8 cellular contexts compared by ENCODE assay signal in genomic region chr22:46737976-46738641, GRCh38. TPM values are rescaled to one million over a fixed set of nuclear protein-coding genes. Genes with fewer than 3 reads are reported as not detected.
A peak's percentile ranks its signal among the peaks of the same experiment; 100 is the strongest.
DNase-seq lines count a peak whose midpoint lies in the region; ATAC-seq and TF ChIP-seq lines count a peak whose summit lies in the region.

Gene CERK (minus strand): TSS chr22:46738252. CDS start chr22:46738148, 104 bp downstream.

- H3K4me3 ChIP-seq in dorsolateral prefrontal cortex = peak within 1 kb of the TSS; percentile 57 to 94 (median 83)
- peak within 1 kb of the TSS; percentile 80 to 92 for H3K4me3 ChIP-seq in left lung

- intact Hi-C loops in dorsolateral prefrontal cortex (cut with DNase I) = loop anchor here (5.0 to 10.0 kb wide), 2 partner anchors 161 to 173 kb away; no protein-coding TSS in a partner anchor
- intact Hi-C loops in left lung (cut with DNase I) = no loop called here

- peaks cover 41 to 58% of the 10 kb centered on the region in 2 donors for H3K4me1 ChIP-seq in left lung

- DNase-seq in COR-L47 (lab: John Stamatoyannopoulos, UW) (peak; percentile 50), NCI-H2171 treated with DMSO at 0.1 percent for 48 hours (lab: John Stamatoyannopoulos, UW) (peak; percentile 64), dorsolateral prefrontal cortex (peak in 7 of 10 donors; percentile 54 to 80 (median 61)), left lung (peak; percentile 86 to 96)
- DNase-seq in activated CD4-positive, alpha-beta T cell treated with anti-CD3 and anti-CD28 coated beads, Interleukin-2, amount 50 U/mL, for 4 hours = peak; percentile 67 to 68
- peak; percentile 52 for DNase-seq in stimulated activated CD4-positive, alpha-beta T cell treated with anti-CD3 and anti-CD28 coated beads, Interleukin-2, amount 100 ng/mL, for 4 hours (ENCODE audit: low read depth)

- TF ChIP-seq CTCF in dorsolateral prefrontal cortex (IDR thresholded peaks at IDR 0.05 in 54 of 56, conservative IDR thresholded peaks at IDR 0.05 in 2 of 56; ENCODE audit: low read depth in 1 of 56, partially characterized antibody in 56 of 56) = peak in 2 of 56 donors; percentile 4 to 9
- no peak for TF ChIP-seq CTCF in left lung (IDR thresholded peaks at IDR 0.05)

- peak within 1 kb of the TSS in 57 of 59 donors; percentile 42 to 93 (median 86) for H3K27ac ChIP-seq in dorsolateral prefrontal cortex
- peak within 1 kb of the TSS; percentile 81 to 83 for H3K27ac ChIP-seq in left lung

- H3K9me3 ChIP-seq in left lung = no peaks in the 10 kb centered on the region

- ATAC-seq in GM21619 (IDR thresholded peaks at IDR 0.05; ENCODE audit: unreplicated experiment) = peak; percentile 36
- ATAC-seq in left lung = peak; percentile 78
- no peak for ATAC-seq in HG02981 (IDR thresholded peaks at IDR 0.05; ENCODE audit: unreplicated experiment)

- H3K27me3 ChIP-seq in dorsolateral prefrontal cortex (no peaks in the 10 kb centered on the region), left lung (no peaks in the 10 kb centered on the region)

- no peaks in the 10 kb centered on the region for H3K36me3 ChIP-seq in left lung

RNA-seq across cellular contexts. Expression of gene CERK, which starts in this region (rescaled TPM):
- total RNA-seq in dorsolateral prefrontal cortex = 10 to 100 TPM; 24.8 to 72.6 (median 52.4) TPM
- 10 to 100 TPM; 25.0 to 34.1 TPM for total RNA-seq in left lung

Comparison
In these comparisons a context has a peak if more than half of its experiments do, and no peak if none do; other contexts are left out.
1. intact Hi-C loops: an anchor here in dorsolateral prefrontal cortex (5.0 to 10.0 kb wide); none called in left lung.